Comparison of ENCODE assay signal across 23 cellular contexts in genomic region chr5:156819537-156819936, GRCh38. TPM values are rescaled to one million over a fixed set of nuclear protein-coding genes. Genes with fewer than 3 reads are reported as not detected.
A peak's percentile ranks its signal among the peaks of the same experiment; 100 is the strongest.
DNase-seq lines count a peak whose midpoint lies in the region; ATAC-seq, FAIRE-seq and TF ChIP-seq lines count a peak whose summit lies in the region.
"Had no signal": no experiment of that assay in that cellular context is flagged by ENCODE, and none has a peak within 500 bp of the region (broad histone marks: within the 10 kb centered on the region; RNA-seq: fewer than 3 reads in every experiment).

No MANE protein-coding gene starts in this region.

- no peak overlapping the region for H3K4ac ChIP-seq in H1 (replicated peaks; ENCODE audit: insufficient read length, low read depth, low read length)

- WGBS in H1 (ENCODE audit: extremely low coverage in 1 of 2, insufficient coverage in 1 of 2, insufficient read length in 1 of 2, insufficient replicate concordance in 2 of 2, low coverage in 1 of 2, low lambda C conversion rate in 2 of 2, missing lambda C conversion rate in 1 of 2), 2 experiments, result 92% methylated on average over 3 of the region's 3 CpGs; no CpG with 5 or more reads in 1 of the 2 experiments

- H3K27me3 ChIP-seq in GM06990 (replicated peaks; ENCODE audit: control insufficient read depth, insufficient read depth, low read length) (no peaks in the 10 kb centered on the region), H1 (replicated peaks in 1 of 4; ENCODE audit: control insufficient read depth in 3 of 4, extremely low read depth in 1 of 4, insufficient read depth in 3 of 4, low read length in 3 of 4) (peaks cover 0 to 2% (median 0%) of the 10 kb centered on the region in 4 experiments; a peak in 1 of 7 replicates)

- DNase-seq in GM06990 (ENCODE audit: extremely low read depth, insufficient read length) (peak; percentile 10), H1 (ENCODE audit: low read depth in 1 of 2, low spot score in 2 of 2) (no peak), iPS-NIHi7 (ENCODE audit: extremely low spot score) (no peak), left lobe of liver (ENCODE audit: low spot score) (no peak)
- DNase-seq: Calu3, DMS79 treated with DMSO at 0.1 percent for 48 hours, GF-D8, Karpas-422, MV-4-11, NCI-H1105, NCI-H1436 treated with DMSO at 0.1 percent for 48 hours, NCI-H187 treated with DMSO at 0.1 percent for 48 hours, NCI-H345, NCI-H510A treated with DMSO at 0.1 percent for 48 hours, NCI-H748 treated with DMSO at 0.1 percent for 48 hours, PC-9, T-helper 1 cell had no signal

- no peak overlapping the region for H3K23ac ChIP-seq in H1 (ENCODE audit: insufficient read length)

- no peak for TF ChIP-seq RAD21 in H1 (IDR thresholded peaks at IDR 0.05 in 1 of 2, conservative IDR thresholded peaks at IDR 0.05 in 1 of 2; ENCODE audit: low read depth in 2 of 2, low read length in 2 of 2)

- H4K91ac ChIP-seq in H1 (replicated peaks; ENCODE audit: insufficient read length, low read length), result no peak overlapping the region

- H2BK15ac ChIP-seq in H1 (ENCODE audit: low read length), result peak overlapping the region; percentile 88; the same call in 1 of the 2 replicates

- FAIRE-seq in H1 (lab: Jason Lieb, UNC), result no peak
- FAIRE-seq: H54, HepG2 had no signal

- H2BK20ac ChIP-seq in H1 (ENCODE audit: low read length), result no peak overlapping the region

- no peak overlapping the region for H3K27ac ChIP-seq in H1 (ENCODE audit: low read depth, low read length)
- H3K27ac ChIP-seq: PC-9 had no signal

- no peak for TF ChIP-seq POLR2A in H1 (IDR thresholded peaks at IDR 0.05; ENCODE audit: control extremely low read depth in 1 of 2, low read depth in 2 of 2, low read length in 2 of 2)

- H3K36me3 ChIP-seq in GM06990 (ENCODE audit: control insufficient read depth, insufficient read depth, low read length) (no peaks in the 10 kb centered on the region), H1 (ENCODE audit: control insufficient read depth in 2 of 4, insufficient read depth in 4 of 4, low read length in 3 of 4) (no peaks in the 10 kb centered on the region)

- H3K79me1 ChIP-seq in H1 (ENCODE audit: low read depth, low read length), result no peaks in the 10 kb centered on the region

- peaks cover 0 to 9% (median 2%) of the 10 kb centered on the region in 4 experiments; a peak in 3 of 7 replicates for H3K4me1 ChIP-seq in H1 (replicated peaks in 1 of 4; ENCODE audit: control insufficient read depth in 3 of 4, insufficient read depth in 4 of 4, low read length in 3 of 4)

- H3K9me3 ChIP-seq in H1 (ENCODE audit: insufficient read depth in 2 of 2, low read depth in 1 of 2, low read length in 1 of 2), result no peaks in the 10 kb centered on the region

- H3K79me2 ChIP-seq in H1 (ENCODE audit: control insufficient read depth in 1 of 2, insufficient read depth in 2 of 2, low read length in 2 of 2), result no peaks in the 10 kb centered on the region

- H2AFZ ChIP-seq in H1 (ENCODE audit: low read length), result 0 out of 2 replicates have a peak overlapping the region, but pooled peaks have one; percentile 24
- H2AFZ ChIP-seq: PC-9 had no signal

- H4K20me1 ChIP-seq in H1 (replicated peaks in 1 of 2; ENCODE audit: control insufficient read depth in 1 of 2, insufficient read depth in 2 of 2, low read length in 2 of 2), result no peaks in the 10 kb centered on the region

- H2BK5ac ChIP-seq in H1 (ENCODE audit: low read depth, low read length), result no peak overlapping the region; the same call in 1 of the 2 replicates

- CTCF ChIA-PET in H1 (lab: Charles Lee; ENCODE audit: partially characterized antibody), result interaction anchor here (0.7 to 1.1 kb wide), 2 partner anchors 207 to 333 kb away, joined by 3 read pairs; no protein-coding TSS in a partner anchor

- no peak overlapping the region for H3K56ac ChIP-seq in H1 (replicated peaks; ENCODE audit: insufficient read length, low read depth, low read length)

- no peak overlapping the region for H4K8ac ChIP-seq in H1 (ENCODE audit: extremely low read depth, insufficient read depth, low read length)

- no peaks in the 10 kb centered on the region for H3K23me2 ChIP-seq in H1 (ENCODE audit: low read depth, low read length)

- no peak overlapping the region for H2BK120ac ChIP-seq in H1 (replicated peaks; ENCODE audit: low read depth, low read length)

- POLR2A ChIA-PET in H1 (lab: Charles Lee; ENCODE audit: partially characterized antibody), result no interaction called here

- no peak overlapping the region for H3K4me2 ChIP-seq in H1 (ENCODE audit: insufficient read depth in 1 of 2, low read depth in 2 of 2, low read length in 2 of 2)
- H3K4me2 ChIP-seq: PC-9 had no signal

- H2BK12ac ChIP-seq in H1 (ENCODE audit: low read depth, low read length), result 0 out of 2 replicates have a peak overlapping the region, but pooled peaks have one; percentile 52

- H2AK5ac ChIP-seq in H1 (ENCODE audit: low read depth, low read length), result no peak overlapping the region

- H3K4me3 ChIP-seq in GM06990 (replicated peaks; ENCODE audit: low read depth, low read length) (no peak overlapping the region), H1 (ENCODE audit: extremely low read depth in 1 of 4, insufficient read depth in 2 of 4, low read depth in 3 of 4, low read length in 4 of 4) (no peak overlapping the region)
- H3K4me3 ChIP-seq: PC-9 had no signal

- H3K14ac ChIP-seq in H1 (ENCODE audit: insufficient read length), result no peak overlapping the region

- H3K9ac ChIP-seq in H1 (replicated peaks in 1 of 4; ENCODE audit: extremely low read depth in 1 of 4, low read depth in 3 of 4, low read length in 3 of 4), result no peak overlapping the region

- H4K5ac ChIP-seq in H1 (ENCODE audit: insufficient read length, low read depth, low read length), result no peak overlapping the region

- 0 out of 2 replicates have a peak overlapping the region, but pooled peaks have one; percentile 15 for H3K18ac ChIP-seq in H1 (ENCODE audit: extremely low read depth, low read length)

- ATAC-seq in GM19463 (IDR thresholded peaks at IDR 0.05; ENCODE audit: unreplicated experiment), result peak; percentile 43
- ATAC-seq in HG03432 (IDR thresholded peaks at IDR 0.05; ENCODE audit: unreplicated experiment), result peak; percentile 43
- ATAC-seq in HG02610 (IDR thresholded peaks at IDR 0.05; ENCODE audit: unreplicated experiment), result no peak
- no peak for ATAC-seq in left lobe of liver
- ATAC-seq: HepG2, Right ventricle myocardium inferior had no signal

- TF ChIP-seq CTCF in GM06990 (IDR thresholded peaks at IDR 0.05; ENCODE audit: insufficient read depth, low read length, poor library complexity, severe bottlenecking) (no peak), H1 (IDR thresholded peaks at IDR 0.05; ENCODE audit: control extremely low read depth in 1 of 3, insufficient read depth in 1 of 3, low read depth in 1 of 3, low read length in 3 of 3) (no peak)

- no peak for TF ChIP-seq EP300 in H1 (IDR thresholded peaks at IDR 0.05; ENCODE audit: borderline replicate concordance in 1 of 2, low read depth in 2 of 2, low read length in 2 of 2)

TF ChIP-seq in H1, 55 proteins besides CTCF, POLR2A, EP300 and RAD21:
- no peak for TF ChIP-seq RBBP5 (IDR thresholded peaks at IDR 0.05; ENCODE audit: borderline replicate concordance, low read depth, low read length)
- TF ChIP-seq, protein P1, sequence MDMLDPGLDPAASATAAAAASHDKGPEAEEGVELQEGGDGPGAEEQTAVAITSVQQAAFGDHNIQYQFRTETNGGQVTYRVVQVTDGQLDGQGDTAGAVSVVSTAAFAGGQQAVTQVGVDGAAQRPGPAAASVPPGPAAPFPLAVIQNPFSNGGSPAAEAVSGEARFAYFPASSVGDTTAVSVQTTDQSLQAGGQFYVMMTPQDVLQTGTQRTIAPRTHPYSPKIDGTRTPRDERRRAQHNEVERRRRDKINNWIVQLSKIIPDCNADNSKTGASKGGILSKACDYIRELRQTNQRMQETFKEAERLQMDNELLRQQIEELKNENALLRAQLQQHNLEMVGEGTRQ (IDR thresholded peaks at IDR 0.05; ENCODE audit: low read length), result no peak
TF ChIP-seq in H1: peak in this region for 0.

RNA-seq across cellular contexts. Expression of gene PPP1R2B, which starts 30.6 kb away (rescaled TPM):
- total RNA-seq in H1 (2021; fragmentation: NEBNext Ultra II Directional; extraction: Animal tissue kit (Norgen Biotek cat#: 25700)), result not detected in 2 replicates
- not detected in 2 replicates for polyA plus RNA-seq in H1 (2011; rRNA removed)
- polyA plus RNA-seq in H1 (2011; cell fraction: cytosol; rRNA removed), result not detected
- polyA plus RNA-seq in H1 (2011; cell fraction: nucleus; rRNA removed), result not detected
- not detected in 4 replicates for polyA plus RNA-seq in H1 (2012, experiment 1 of 2)
- not detected for polyA plus RNA-seq in H1 (2012, experiment 2 of 2)
- 0.02 TPM for polyA plus RNA-seq in H1 (2013, experiment 1 of 2)
- polyA plus RNA-seq in H1 (2013, experiment 2 of 2), result not detected
- not detected in 2 replicates for polyA minus RNA-seq in H1 (2011; rRNA and poly(A)+ RNA removed)
- not detected for polyA minus RNA-seq in H1 (2011; cell fraction: cytosol; rRNA and poly(A)+ RNA removed)
- not detected for polyA minus RNA-seq in H1 (2011; cell fraction: nucleus; rRNA and poly(A)+ RNA removed)
- not detected for total RNA-seq in left lobe of liver
- total RNA-seq: Calu3, PC-9, Right ventricle myocardium inferior had no signal
- polyA plus RNA-seq: HepG2 had no signal

Comparison
In these comparisons a context has a peak if more than half of its experiments do, and no peak if none do; other contexts are left out.
1. ATAC-seq: peak in GM19463 (single experiment) and HG03432 (single experiment); none in HG02610 (single experiment) and left lobe of liver (single experiment).